13 cellular contexts compared by ENCODE assay signal in the genomic region with DNA sequence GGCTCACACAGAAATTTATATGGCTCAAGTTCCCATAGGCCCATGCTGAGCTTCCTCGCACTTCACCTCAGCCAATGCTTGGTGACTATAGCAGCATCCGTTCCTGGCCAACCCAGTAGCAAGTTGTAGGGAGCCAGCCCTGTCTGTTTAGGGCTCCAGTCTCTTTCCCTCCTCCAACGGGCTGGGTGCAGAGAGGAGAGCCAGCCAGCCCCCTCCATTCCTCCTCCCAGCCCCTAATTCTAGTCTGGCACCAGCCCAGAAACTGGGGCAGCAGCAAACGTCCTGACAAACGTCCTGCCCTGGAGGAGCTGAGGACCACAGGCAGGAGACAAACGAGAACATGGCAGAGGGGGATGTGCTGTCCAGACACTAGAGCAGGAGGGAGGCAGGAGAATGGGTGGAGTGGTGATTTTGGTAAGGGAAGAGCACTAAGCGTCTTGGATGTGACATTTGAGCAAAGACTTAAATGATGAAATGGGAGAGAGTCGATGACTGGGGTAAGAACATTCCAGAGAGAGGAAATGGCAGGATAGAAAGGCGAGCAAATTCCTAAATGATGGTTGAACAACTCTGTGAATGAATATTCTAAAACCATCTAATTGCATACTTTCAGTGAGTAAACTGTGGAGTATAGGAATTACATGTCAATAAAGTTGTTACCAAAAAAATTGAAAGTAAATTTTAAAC.
"Had no signal": no experiment of that assay in that cellular context is flagged by ENCODE, and none has a peak within 500 bp of the region (broad histone marks: within the 10 kb centered on the region; RNA-seq: fewer than 3 reads in every experiment).

No MANE protein-coding gene starts in this region.

- ATAC-seq: activated T-cell treated with anti-CD3 and anti-CD28 coated beads, Interleukin-2, amount 50 U/mL, for 72 hours; esophagus mucosa; left ventricle myocardium superior; pancreas; stimulated activated memory B cell treated with anti-CD40 and anti-IgM and Interleukin-4, amounts not matched to agents 10 μg/mL and 1 μg/mL and 100 μg/mL, for 72 hours had no signal

- H3K36me3 ChIP-seq: cardiac muscle cell, pancreas, thyroid gland had no signal

- H3K4me3 ChIP-seq: cardiac muscle cell, pancreas, thyroid gland had no signal

- DNase-seq: activated CD4-positive, alpha-beta T cell treated with anti-CD3 and anti-CD28 coated beads, Interleukin-2, amount 10 ng/mL, durations not matched to agents 7 days and 5 days; activated CD4-positive, CD25-positive, alpha-beta regulatory T cell; activated CD8-positive, alpha-beta memory T cell treated with anti-CD3 and anti-CD28 coated beads, Interleukin-2, amount 50 U/mL, for 48 hours; activated gamma-delta T cell treated with Interleukin-2 at 50 U/mL for 16 hours; activated T-cell treated with anti-CD3 and anti-CD28 coated beads, Interleukin-2, amount 50 U/mL, for 72 hours; hippocampal formation; left ventricle myocardium superior; pancreas; stimulated activated CD4-positive, alpha-beta T cell treated with anti-CD3 and anti-CD28 coated beads, Interleukin-2, amount 100 ng/mL, for 48 hours; thyroid gland had no signal

- H3K27ac ChIP-seq: cardiac muscle cell, pancreas, thyroid gland had no signal

- H3K9me3 ChIP-seq: pancreas, thyroid gland had no signal

- H3K27me3 ChIP-seq: cardiac muscle cell, pancreas, thyroid gland had no signal
